ENCODE assay signal across 8 cellular contexts in genomic region chr14:90513151-90514014, GRCh38.
DNase-seq lines count a peak whose midpoint lies in the region; ATAC-seq and TF ChIP-seq lines count a peak whose summit lies in the region.

No MANE protein-coding gene starts in this region.

- intact Hi-C loops in PC-9 (cut with micrococcal nuclease; ENCODE audit: unreplicated experiment) = loop anchor here (5.0 to 10.0 kb wide), 3 partner anchors 134 to 551 kb away; partner anchors contain the start of gene RPS6KA5
- intact Hi-C loops in left ventricle myocardium inferior (cut with micrococcal nuclease) = no loop called here
- intact Hi-C loops in CD4-positive, alpha-beta memory T cell (cut with micrococcal nuclease) = no loop called here

- no TSS peak for BruUV-seq in PC-9 (replicated peaks; lab: Mats Ljungman, UMichigan)

- no peaks in the 10 kb centered on the region for H3K36me3 Mint-ChIP-seq in CD4-positive, alpha-beta memory T cell

- H3K9me3 ChIP-seq in HUES6 (ENCODE audit: control insufficient read depth, insufficient read depth, low read depth, low read length) (no peaks in the 10 kb centered on the region), PC-9 (ENCODE audit: insufficient read depth, low read depth) (no peaks in the 10 kb centered on the region), left ventricle myocardium inferior (replicated peaks) (no peaks in the 10 kb centered on the region)
- no peaks in the 10 kb centered on the region for H3K9me3 ChIP-seq in CD4-positive, alpha-beta memory T cell (ENCODE audit: control insufficient read depth in 1 of 2, low read length in 2 of 2)

- H3K9me3 Mint-ChIP-seq in CD4-positive, alpha-beta memory T cell = no peaks in the 10 kb centered on the region

- H4K20me1 ChIP-seq in PC-9 (ENCODE audit: insufficient read depth) = no peaks in the 10 kb centered on the region

- no peak for ATAC-seq in HG03442 (IDR thresholded peaks at IDR 0.05; ENCODE audit: unreplicated experiment)

- H3K9me2 ChIP-seq in PC-9 (ENCODE audit: insufficient read depth) = no peaks in the 10 kb centered on the region

- H3K9ac ChIP-seq in HUES6 (ENCODE audit: low read length) = no peak overlapping the region

- H3F3A ChIP-seq in PC-9 (ENCODE audit: insufficient read depth, low read depth) = peaks cover 7% of the 10 kb centered on the region; the same call in 1 of the 2 replicates

- CTCF ChIA-PET in PC-9 (lab: Charles Lee) = no interaction called here
- CTCF ChIA-PET in CD4-positive, alpha-beta memory T cell (lab: Charles Lee; ENCODE audit: partially characterized antibody) = interaction anchor here (1.0 to 1.5 kb wide), 2 partner anchors 8 to 144 kb away, joined by 4 to 5 read pairs; no protein-coding TSS in a partner anchor

- H3K27ac ChIP-seq in HUES6 (ENCODE audit: low read depth, low read length) = peak overlapping the region; percentile 17; the same call in 1 of the 2 replicates
- no peak overlapping the region for H3K27ac ChIP-seq in PC-9
- H3K27ac ChIP-seq in left ventricle myocardium inferior (replicated peaks) = peak overlapping the region; percentile 94
- H3K27ac ChIP-seq in CD4-positive, alpha-beta memory T cell (ENCODE audit: low read depth, low read length) = no peak overlapping the region

- H3K4me2 ChIP-seq in PC-9 = peak overlapping the region; percentile 43; the same call in 1 of the 2 replicates

- H3K27me3 ChIP-seq in HUES6 (ENCODE audit: control insufficient read depth, insufficient read depth, low read length) = no peaks in the 10 kb centered on the region
- no peaks in the 10 kb centered on the region for H3K27me3 ChIP-seq in PC-9 (ENCODE audit: insufficient read depth, low read depth)
- H3K27me3 ChIP-seq in left ventricle myocardium inferior (ENCODE audit: low read depth) = no peaks in the 10 kb centered on the region
- no peaks in the 10 kb centered on the region for H3K27me3 ChIP-seq in CD4-positive, alpha-beta memory T cell (ENCODE audit: insufficient read depth, low read length)

- POLR2A ChIA-PET in PC-9 (lab: Charles Lee; ENCODE audit: unreplicated experiment) = interaction anchor here (0.6 kb wide), 1 partner anchor 104 kb away, joined by 3 read pairs; no protein-coding TSS in a partner anchor
- POLR2A ChIA-PET in CD4-positive, alpha-beta memory T cell (lab: Charles Lee; ENCODE audit: partially characterized antibody) = no interaction called here

- DNase-seq in PC-9 (peak; percentile 59 to 85), left ventricle myocardium inferior (peak; percentile 85), renal cortical epithelial cell (ENCODE audit: low read depth) (peak; percentile 19), GM10266 (ENCODE audit: extremely low spot score) (no peak)
- no peak for DNase-seq in CD4-positive, alpha-beta memory T cell
- DNase-seq in stimulated activated naive CD4-positive, alpha-beta T cell (lab: John Stamatoyannopoulos, UW) = no peak

- no peak overlapping the region for H3K4me3 Mint-ChIP-seq in CD4-positive, alpha-beta memory T cell

- H3K36me3 ChIP-seq in HUES6 (ENCODE audit: control insufficient read depth, insufficient read depth, low read length) = no peaks in the 10 kb centered on the region
- H3K36me3 ChIP-seq in PC-9 (ENCODE audit: low read depth) = no peaks in the 10 kb centered on the region
- no peaks in the 10 kb centered on the region for H3K36me3 ChIP-seq in left ventricle myocardium inferior
- no peaks in the 10 kb centered on the region for H3K36me3 ChIP-seq in CD4-positive, alpha-beta memory T cell (ENCODE audit: insufficient read depth, low read length)

- peaks cover 11 to 13% of the 10 kb centered on the region in 2 donors for H3K27me3 Mint-ChIP-seq in CD4-positive, alpha-beta memory T cell

- H3K4me1 ChIP-seq in HUES6 (ENCODE audit: control insufficient read depth, insufficient read depth, low read length) (peaks cover 38% of the 10 kb centered on the region), PC-9 (replicated peaks; ENCODE audit: insufficient read depth) (peaks cover 65% of the 10 kb centered on the region), left ventricle myocardium inferior (peaks cover 53% of the 10 kb centered on the region)
- H3K4me1 ChIP-seq in CD4-positive, alpha-beta memory T cell (ENCODE audit: insufficient read depth, low read length) = no peaks in the 10 kb centered on the region

- no peaks in the 10 kb centered on the region for H3K79me2 ChIP-seq in PC-9 (ENCODE audit: low read depth)

- TF ChIP-seq CTCF in PC-9 (conservative IDR thresholded peaks at IDR 0.05) = no peak
- TF ChIP-seq CTCF in left ventricle myocardium inferior (IDR thresholded peaks at IDR 0.05; ENCODE audit: borderline replicate concordance) = no peak
- TF ChIP-seq CTCF in GM10266 (IDR thresholded peaks at IDR 0.05; ENCODE audit: control insufficient read depth, insufficient read depth, low read depth, missing control alignments) = no peak

- H3K4me3 ChIP-seq in HUES6 (ENCODE audit: low read depth, low read length) = no peak overlapping the region
- H3K4me3 ChIP-seq in PC-9 = no peak overlapping the region
- H3K4me3 ChIP-seq in left ventricle myocardium inferior = no peak overlapping the region
- H3K4me3 ChIP-seq in CD4-positive, alpha-beta memory T cell (ENCODE audit: low read length in 2 of 2) = no peak overlapping the region

- H3K4me1 Mint-ChIP-seq in CD4-positive, alpha-beta memory T cell = peaks cover 0 to 4% (median 0%) of the 10 kb centered on the region in 4 donors

- H2AFZ ChIP-seq in PC-9 = no peak overlapping the region

- H3K27ac Mint-ChIP-seq in CD4-positive, alpha-beta memory T cell = no peak overlapping the region

Comparison
In these comparisons a context has a peak if more than half of its experiments do, and no peak if none do; other contexts are left out.
1. H3K27ac ChIP-seq: peak in HUES6 (single experiment) and left ventricle myocardium inferior (single experiment); none in PC-9 (single experiment) and CD4-positive, alpha-beta memory T cell (single experiment).
2. DNase-seq: peak in PC-9 (2 of 2), left ventricle myocardium inferior (single experiment) and renal cortical epithelial cell (single experiment); none in CD4-positive, alpha-beta memory T cell (0 of 5), stimulated activated naive CD4-positive, alpha-beta T cell (0 of 6) and GM10266 (single experiment).